8 cellular contexts compared by ENCODE assay signal in genomic region chr10:110008518-110009339, GRCh38.
DNase-seq lines count a peak whose midpoint lies in the region; ATAC-seq and TF ChIP-seq lines count a peak whose summit lies in the region.

No MANE protein-coding gene starts in this region.

- H3K4me3 ChIP-seq in KMS-11 (IDR thresholded peaks at IDR 0.05; ENCODE audit: insufficient read depth, low read depth, low read length) = peak overlapping the region; percentile 28
- peak overlapping the region; percentile 93 for H3K4me3 ChIP-seq in coronary artery

- peaks cover 45% of the 10 kb centered on the region for H3K4me1 ChIP-seq in KMS-11 (ENCODE audit: low read depth, poor library complexity, severe bottlenecking)

- peak; percentile 22 for ATAC-seq in GM19351 (IDR thresholded peaks at IDR 0.05; ENCODE audit: unreplicated experiment)
- peak; percentile 11 for ATAC-seq in memory B cell (ENCODE audit: low read depth)
- ATAC-seq in stimulated activated naive CD8-positive, alpha-beta T cell treated with anti-CD3 and anti-CD28 coated beads, Interleukin-15, Interleukin-2, amounts not matched to agents 100 U/mL and 50 U/mL, for 24 hours = peak; percentile 12

- in situ Hi-C loops in ACHN (cut with HindIII; ENCODE audit: low pct_ligation_motif_present, low pct_unique_long_range_greater_than_20kb, low sequenced_read_pairs) = no loop called here

- H3K27me3 Mint-ChIP-seq in memory B cell = no peaks in the 10 kb centered on the region

- H3K4me1 Mint-ChIP-seq in memory B cell = peaks cover 29% of the 10 kb centered on the region

- H3K9me3 Mint-ChIP-seq in memory B cell = no peaks in the 10 kb centered on the region

- no peaks in the 10 kb centered on the region for H3K27me3 ChIP-seq in KMS-11 (ENCODE audit: insufficient read depth, low read depth)

- TF ChIP-seq CTCF in KMS-11 (conservative IDR thresholded peaks at IDR 0.05; ENCODE audit: low read depth, low read length) (no peak), coronary artery (IDR thresholded peaks at IDR 0.05) (no peak)

- H3K36me3 ChIP-seq in KMS-11 (ENCODE audit: insufficient read depth) = no peaks in the 10 kb centered on the region

- H3K27ac ChIP-seq in KMS-11 (peak overlapping the region; percentile 29), coronary artery (peak overlapping the region; percentile 95 to 98)

- DNase-seq in ACHN (peak; percentile 31), coronary artery (ENCODE audit: low spot score) (peak; percentile 72), memory B cell (ENCODE audit: low spot score in 2 of 2) (peak in 1 of 2 donors; percentile 30), NCI-H2081 treated with DMSO at 0.1 percent for 48 hours (lab: John Stamatoyannopoulos, UW) (no peak)
- DNase-seq in activated CD4-positive, CD25-positive, alpha-beta regulatory T cell treated with anti-CD3 and anti-CD28 coated beads, Interleukin-2, amount 50 U/mL, for 16 hours (ENCODE audit: low read depth, low spot score) = peak; percentile 26
- peak; percentile 45 for DNase-seq in stimulated activated naive CD8-positive, alpha-beta T cell treated with anti-CD3 and anti-CD28 coated beads, Interleukin-15, Interleukin-2, amounts not matched to agents 100 U/mL and 50 U/mL, for 24 hours

- H3K27ac Mint-ChIP-seq in memory B cell = no peak overlapping the region

- H3K4me3 Mint-ChIP-seq in memory B cell = no peak overlapping the region

- peaks cover 51% of the 10 kb centered on the region for H3K79me2 ChIP-seq in KMS-11 (ENCODE audit: insufficient read depth, low read depth)

- H3K9ac ChIP-seq in KMS-11 = peak overlapping the region; percentile 61

- H4K20me1 ChIP-seq in KMS-11 (ENCODE audit: insufficient read depth) = no peaks in the 10 kb centered on the region

- peak overlapping the region; percentile 83 for H3K4me2 ChIP-seq in KMS-11

- H2AFZ ChIP-seq in KMS-11 (ENCODE audit: low read depth) = peak overlapping the region; percentile 58

- peaks cover 1% of the 10 kb centered on the region for H3K36me3 Mint-ChIP-seq in memory B cell
